Comparison of ENCODE assay signal across 10 cellular contexts in the genomic region with DNA sequence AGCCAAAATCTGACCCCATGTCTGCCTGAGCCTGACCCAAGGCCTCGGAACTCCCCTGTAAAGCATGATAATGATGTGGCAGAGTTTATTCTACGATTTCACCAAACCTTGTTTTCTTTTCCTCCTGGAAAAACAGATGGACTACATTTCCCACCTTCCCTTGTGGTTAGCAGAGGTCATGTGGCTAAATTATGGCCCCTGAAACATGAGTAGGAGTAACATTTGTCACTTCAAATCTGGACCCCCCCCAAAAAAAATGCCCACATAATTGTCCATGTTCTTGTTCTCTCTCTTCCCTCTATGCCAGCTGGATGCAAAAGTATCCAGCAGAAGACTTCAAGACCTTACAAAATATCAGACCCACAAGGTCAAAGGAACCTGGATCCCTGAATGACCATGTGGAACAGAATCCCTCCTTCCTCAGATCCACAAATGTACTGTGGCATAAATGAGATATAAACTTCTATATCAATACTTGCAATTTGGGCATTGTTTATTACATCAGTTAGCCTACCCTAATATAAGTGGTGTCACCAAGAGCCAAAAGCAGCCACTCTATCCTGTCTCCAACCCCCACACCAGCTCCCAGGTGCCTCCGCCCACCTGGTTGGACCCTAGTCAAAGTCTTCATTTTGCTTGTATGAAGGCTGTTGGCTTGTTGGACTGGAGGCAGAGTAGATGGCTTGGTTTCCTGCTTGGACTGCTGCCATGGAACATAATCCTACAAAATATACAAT. TPM values are rescaled to one million over a fixed set of nuclear protein-coding genes. Genes with fewer than 3 reads are reported as not detected.
DNase-seq lines count a peak whose midpoint lies in the region; ATAC-seq and TF ChIP-seq lines count a peak whose summit lies in the region.
"Had no signal": no experiment of that assay in that cellular context is flagged by ENCODE, and none has a peak within 500 bp of the region (broad histone marks: within the 10 kb centered on the region; RNA-seq: fewer than 3 reads in every experiment).

No MANE protein-coding gene starts in this region.

- in situ Hi-C loops in astrocyte of the spinal cord (cut with HindIII; ENCODE audit: low sequenced_read_pairs) = no loop called here

- intact Hi-C loops in CD14-positive monocyte (cut with micrococcal nuclease) = no loop called here

- H3K27ac ChIP-seq in C4-2B (peak overlapping the region; percentile 93), HUES6 (ENCODE audit: low read depth, low read length) (no peak overlapping the region)

- H3K9me3 ChIP-seq in HUES6 (ENCODE audit: control insufficient read depth, insufficient read depth, low read depth, low read length) = peaks cover 6% of the 10 kb centered on the region; the same call in 1 of the 2 replicates

- DNase-seq in astrocyte of the spinal cord (ENCODE audit: low read depth, low spot score) = no peak
- peak; percentile 18 for DNase-seq in myocyte (ENCODE audit: low read depth)
- DNase-seq in CD14-positive monocyte (ENCODE audit: low spot score) = no peak
- DNase-seq in UCSD-AML1 (lab: John Stamatoyannopoulos, UW; ENCODE audit: unreplicated experiment) = no peak
- DNase-seq in NCI-H1092 treated with DMSO at 0.1 percent for 48 hours (lab: John Stamatoyannopoulos, UW) = no peak
- DNase-seq: activated B cell treated with CpG ODN at 0.5 μM for 24 hours, activated gamma-delta T cell had no signal

- H3K9ac ChIP-seq in HUES6 (ENCODE audit: low read length) = no peak overlapping the region

- no peaks in the 10 kb centered on the region; the same call in 1 of the 2 replicates for H3K36me3 ChIP-seq in HUES6 (ENCODE audit: control insufficient read depth, insufficient read depth, low read length)

- H3K4me1 ChIP-seq in HUES6 (ENCODE audit: control insufficient read depth, insufficient read depth, low read length) = peaks cover 13% of the 10 kb centered on the region

- TF ChIP-seq POLR2A in GM18505 (IDR thresholded peaks at IDR 0.05; ENCODE audit: borderline replicate concordance, extremely low read depth, insufficient read depth, insufficient read length) = no peak

- peaks cover 0 to 2% (median 0%) of the 10 kb centered on the region in 3 donors for H3K27me3 Mint-ChIP-seq in CD14-positive monocyte (ENCODE audit: low read depth in 3 of 3)
- H3K27me3 Mint-ChIP-seq: activated B cell treated with CpG ODN at 0.5 μM for 24 hours had no signal

- peaks cover 0 to 5% (median 0%) of the 10 kb centered on the region in 7 donors for H3K9me3 Mint-ChIP-seq in CD14-positive monocyte
- H3K9me3 Mint-ChIP-seq: activated B cell treated with CpG ODN at 0.5 μM for 24 hours had no signal

- H3K27me3 ChIP-seq in HUES6 (ENCODE audit: control insufficient read depth, insufficient read depth, low read length) = peaks cover 10% of the 10 kb centered on the region

- H3K36me3 Mint-ChIP-seq in CD14-positive monocyte = no peaks in the 10 kb centered on the region

- H3K4me3 ChIP-seq in HUES6 (ENCODE audit: low read depth, low read length) (peak overlapping the region; percentile 74), astrocyte of the spinal cord (ENCODE audit: low read depth, low read length) (peak overlapping the region; percentile 69)

- ATAC-seq in GM18505 (IDR thresholded peaks at IDR 0.05; ENCODE audit: unreplicated experiment) = no peak

- H3K4me1 Mint-ChIP-seq in CD14-positive monocyte = peaks cover 12% of the 10 kb centered on the region

- H3K27ac Mint-ChIP-seq in CD14-positive monocyte = no peak overlapping the region
- H3K27ac Mint-ChIP-seq: activated B cell treated with CpG ODN at 0.5 μM for 24 hours had no signal

- no peak overlapping the region for H3K4me3 Mint-ChIP-seq in CD14-positive monocyte
- H3K4me3 Mint-ChIP-seq: activated B cell treated with CpG ODN at 0.5 μM for 24 hours had no signal

- no peak for TF ChIP-seq CTCF in C4-2B (conservative IDR thresholded peaks at IDR 0.05)
- no peak for TF ChIP-seq CTCF in astrocyte of the spinal cord (IDR thresholded peaks at IDR 0.05; ENCODE audit: low read depth, low read length)
- no peak for TF ChIP-seq CTCF in CD14-positive monocyte (IDR thresholded peaks at IDR 0.05)

RNA-seq across cellular contexts. Expression of gene C20orf96, which starts 1.4 kb away (rescaled TPM):
- total RNA-seq in myocyte = 2.5 and 3.3 TPM in 2 replicates
- polyA plus RNA-seq in myocyte (2012) = 11.1 TPM
- under 1 TPM; 0.28 to 0.88 TPM for polyA plus RNA-seq in CD14-positive monocyte

RNA-seq across cellular contexts. Expression of gene ZCCHC3, which starts 8.2 kb away (rescaled TPM):
- total RNA-seq in myocyte = 19.8 and 20.1 TPM in 2 replicates
- 9.6 TPM for polyA plus RNA-seq in myocyte (2012)
- 1 to 10 TPM; 4.5 to 5.6 TPM for polyA plus RNA-seq in CD14-positive monocyte

RNA-seq across cellular contexts. Expression of gene DEFB132, which starts 31.6 kb away (rescaled TPM):
- total RNA-seq in myocyte = not detected in 2 replicates
- not detected for polyA plus RNA-seq in myocyte (2012)
- not detected for polyA plus RNA-seq in CD14-positive monocyte
- total RNA-seq: activated B cell treated with CpG ODN at 0.5 μM for 24 hours had no signal

RNA-seq across cellular contexts. Expression of gene SOX12, which starts 36.2 kb away (rescaled TPM):
- 10.2 and 11.7 TPM in 2 replicates for total RNA-seq in myocyte
- polyA plus RNA-seq in myocyte (2012) = 13.1 TPM
- under 1 TPM; 0.03 to 0.12 TPM for polyA plus RNA-seq in CD14-positive monocyte

RNA-seq across cellular contexts. Expression of gene NRSN2, which starts 57.8 kb away (rescaled TPM):
- 33.1 and 38.2 TPM in 2 replicates for total RNA-seq in myocyte
- polyA plus RNA-seq in myocyte (2012) = 56.8 TPM
- under 1 TPM; 0.09 to 0.56 TPM for polyA plus RNA-seq in CD14-positive monocyte
